In genomic region chr2:101741775-101742520, GRCh38 we compare ENCODE assay signal across 8 cellular contexts. TPM values are rescaled to one million over a fixed set of nuclear protein-coding genes. Genes with fewer than 3 reads are reported as not detected.
DNase-seq lines count a peak whose midpoint lies in the region; ATAC-seq lines count a peak whose summit lies in the region.

No MANE protein-coding gene starts in this region.

- H3K27me3 ChIP-seq in ectodermal cell (ENCODE audit: control insufficient read depth, insufficient read depth, low read length, poor library complexity, severe bottlenecking), result no peaks in the 10 kb centered on the region

- ATAC-seq in Right ventricle myocardium inferior (peak; percentile 33), GM21423 (IDR thresholded peaks at IDR 0.05; ENCODE audit: unreplicated experiment) (no peak)

- H3K27ac ChIP-seq in ectodermal cell (ENCODE audit: insufficient read depth, low read depth, low read length, poor library complexity, severe bottlenecking), result peak overlapping the region; percentile 28

- H3K4me1 ChIP-seq in ectodermal cell (ENCODE audit: control insufficient read depth, insufficient read depth, low read length), result peaks cover 24% of the 10 kb centered on the region

- no peaks in the 10 kb centered on the region for H3K9me3 ChIP-seq in ectodermal cell (ENCODE audit: control insufficient read depth, low read length)

- 30 to 35% methylated on average over 9 of the region's 9 CpGs for WGBS in ectodermal cell, 2 experiments

- H3K4me3 ChIP-seq in ectodermal cell (ENCODE audit: insufficient read depth, low read depth, low read length), result no peak overlapping the region

- intact Hi-C loops in Right ventricle myocardium inferior (cut with DNase I) (no loop called here), cardiac septum (cut with DNase I) (no loop called here)

- H3K36me3 ChIP-seq in ectodermal cell (ENCODE audit: control insufficient read depth, insufficient read depth, low read length), result no peaks in the 10 kb centered on the region

- DNase-seq in Right ventricle myocardium inferior (ENCODE audit: missing footprints) (no peak), cardiac septum (ENCODE audit: low spot score) (no peak), midbrain (lab: John Stamatoyannopoulos, UW) (peak; percentile 50), GOT3 (lab: John Stamatoyannopoulos, UW) (no peak), NOMO-1 treated with DMSO at 0.1 percent for 48 hours (lab: John Stamatoyannopoulos, UW; ENCODE audit: unreplicated experiment) (no peak), SIG-M5 (lab: John Stamatoyannopoulos, UW) (no peak)

RNA-seq across cellular contexts. Expression of gene MAP4K4, which starts 44.4 kb away (rescaled TPM):
- 82.5 TPM for total RNA-seq in Right ventricle myocardium inferior
- total RNA-seq in cardiac septum, result 135 TPM
- 165 TPM for polyA plus RNA-seq in ectodermal cell (2013, experiment 1 of 4)
- polyA plus RNA-seq in ectodermal cell (2013, experiment 2 of 4), result 158 TPM
- 103 TPM for polyA plus RNA-seq in ectodermal cell (2013, experiment 3 of 4)
- polyA plus RNA-seq in ectodermal cell (2013, experiment 4 of 4), result 124 TPM
